ENCODE assay signal across 12 cellular contexts in genomic region chr16:27432600-27432957, GRCh38. TPM values are rescaled to one million over a fixed set of nuclear protein-coding genes. Genes with fewer than 3 reads are reported as not detected.
DNase-seq lines count a peak whose midpoint lies in the region; ATAC-seq and TF ChIP-seq lines count a peak whose summit lies in the region.
"Had no signal": no experiment of that assay in that cellular context is flagged by ENCODE, and none has a peak within 500 bp of the region (broad histone marks: within the 10 kb centered on the region; RNA-seq: fewer than 3 reads in every experiment).

No MANE protein-coding gene starts in this region.

- no peaks in the 10 kb centered on the region for H3K27me3 Mint-ChIP-seq in naive B cell

- no peaks in the 10 kb centered on the region for H3K36me3 ChIP-seq in BJ (ENCODE audit: control insufficient read depth, insufficient read depth, low read length)
- H3K36me3 ChIP-seq in brain microvascular endothelial cell (replicated peaks), result no peaks in the 10 kb centered on the region
- H3K36me3 ChIP-seq in gastrocnemius medialis, result no peaks in the 10 kb centered on the region

- peaks cover 6 to 16% of the 10 kb centered on the region in 2 donors for H3K36me3 Mint-ChIP-seq in naive B cell
- H3K36me3 Mint-ChIP-seq: WTC11 had no signal

- H3K27me3 ChIP-seq in BJ (ENCODE audit: control insufficient read depth, insufficient read depth, low read length) (no peaks in the 10 kb centered on the region), brain microvascular endothelial cell (replicated peaks) (no peaks in the 10 kb centered on the region), gastrocnemius medialis (peaks cover 0 to 7% (median 0%) of the 10 kb centered on the region in 3 donors)

- H3K27ac Mint-ChIP-seq in naive B cell, result peak overlapping the region; percentile 54 to 94 (median 91)
- H3K27ac Mint-ChIP-seq: WTC11 had no signal

- no peaks in the 10 kb centered on the region for H3K4me1 ChIP-seq in gastrocnemius medialis

- H3K4me3 Mint-ChIP-seq in naive B cell, result peak overlapping the region in 5 of 8 donors; percentile 18 to 73 (median 55)
- H3K4me3 Mint-ChIP-seq: WTC11 had no signal

- TF ChIP-seq CTCF in BJ (IDR thresholded peaks at IDR 0.05; ENCODE audit: insufficient read depth, low read depth, low read length) (no peak), brain microvascular endothelial cell (IDR thresholded peaks at IDR 0.05; ENCODE audit: low read depth, low read length, missing control alignments) (no peak), gastrocnemius medialis (IDR thresholded peaks at IDR 0.05 in 4 of 5, conservative IDR thresholded peaks at IDR 0.05 in 1 of 5) (no peak)

- H3K27ac ChIP-seq in brain microvascular endothelial cell (no peak overlapping the region), gastrocnemius medialis (no peak overlapping the region)
- H3K27ac ChIP-seq: coronary artery had no signal

- DNase-seq in BJ (ENCODE audit: low read depth) (peak; percentile 25), HK-2 (ENCODE audit: unreplicated experiment) (peak; percentile 28), brain microvascular endothelial cell (peak; percentile 56), naive B cell (no peak), medulla oblongata (ENCODE audit: extremely low spot score) (no peak), NCI-H82 (lab: John Stamatoyannopoulos, UW) (no peak), 8988T (no peak), gastrocnemius medialis (no peak)
- DNase-seq: NCI-H446; stimulated activated CD4-positive, alpha-beta T cell treated with anti-CD3 and anti-CD28 coated beads, Interleukin-4, amount 100 ng/mL, for 1 hour had no signal

- peaks cover 38 to 74% (median 65%) of the 10 kb centered on the region in 3 donors for H3K4me1 Mint-ChIP-seq in naive B cell
- H3K4me1 Mint-ChIP-seq: WTC11 had no signal

- intact Hi-C loops in gastrocnemius medialis (cut with DNase I; ENCODE audit: low total_unique reads), result no loop called here

- H3K4me3 ChIP-seq in BJ (ENCODE audit: low read depth, low read length), result no peak overlapping the region
- no peak overlapping the region for H3K4me3 ChIP-seq in brain microvascular endothelial cell (ENCODE audit: low read depth, low read length)
- H3K4me3 ChIP-seq in gastrocnemius medialis, result no peak overlapping the region
- H3K4me3 ChIP-seq: coronary artery had no signal

- CTCF ChIA-PET in BJ (lab: Yijun Ruan, JAX), result no interaction called here

- TF ChIP-seq POLR2A in gastrocnemius medialis (IDR thresholded peaks at IDR 0.05), result no peak

- ATAC-seq in naive B cell (ENCODE audit: low read depth in 2 of 2) (peak; percentile 18 to 24), gastrocnemius medialis (no peak)
- ATAC-seq: WTC11 had no signal

- H3K9me3 Mint-ChIP-seq in naive B cell, result no peaks in the 10 kb centered on the region
- H3K9me3 Mint-ChIP-seq: WTC11 had no signal

- POLR2A ChIA-PET in BJ (lab: Charles Lee), result no interaction called here

- in situ Hi-C loops in brain microvascular endothelial cell (cut with HindIII; ENCODE audit: low pct_ligation_motif_present, low sequenced_read_pairs) (no loop called here), gastrocnemius medialis (cut with MboI; ENCODE audit: low sequenced_read_pairs in 4 of 4) (no loop called here)

- H3K9me3 ChIP-seq in gastrocnemius medialis, result no peaks in the 10 kb centered on the region

RNA-seq across cellular contexts. Expression of gene IL21R, which starts 30.6 kb away (rescaled TPM):
- polyA plus RNA-seq in BJ (2011; rRNA removed), result 0.33 and 0.58 TPM in 2 replicates
- polyA minus RNA-seq in BJ (2011; rRNA and poly(A)+ RNA removed), result 0.57 and 0.76 TPM in 2 replicates
- 100 to 1,000 TPM in 1 of 6 donors, 10 to 100 TPM in 5; 47.9 to 118 (median 74.5) TPM for polyA plus RNA-seq in naive B cell (ENCODE audit: low read depth in 6 of 6)
- under 1 TPM in 1 of 4 donors, not detected in 3; 0.15 TPM for total RNA-seq in gastrocnemius medialis

Comparison
In these comparisons a context has a peak if more than half of its experiments do, and no peak if none do; other contexts are left out.
1. DNase-seq: peak in BJ (single experiment), HK-2 (single experiment) and brain microvascular endothelial cell (single experiment); none in naive B cell (single experiment), medulla oblongata (single experiment), NCI-H82 (single experiment), 8988T (single experiment) and gastrocnemius medialis (0 of 2).
2. ATAC-seq: peak in naive B cell (2 of 2); none in gastrocnemius medialis (0 of 2).
3. RNA of gene IL21R, which starts 30.6 kb away (polyA plus RNA-seq): 47.9 to 118 TPM in naive B cell; 0.33 to 0.58 TPM in BJ; every median in the first group is over 10 times any median in the second.